ENCODE assay signal across 28 cellular contexts in the genomic region with DNA sequence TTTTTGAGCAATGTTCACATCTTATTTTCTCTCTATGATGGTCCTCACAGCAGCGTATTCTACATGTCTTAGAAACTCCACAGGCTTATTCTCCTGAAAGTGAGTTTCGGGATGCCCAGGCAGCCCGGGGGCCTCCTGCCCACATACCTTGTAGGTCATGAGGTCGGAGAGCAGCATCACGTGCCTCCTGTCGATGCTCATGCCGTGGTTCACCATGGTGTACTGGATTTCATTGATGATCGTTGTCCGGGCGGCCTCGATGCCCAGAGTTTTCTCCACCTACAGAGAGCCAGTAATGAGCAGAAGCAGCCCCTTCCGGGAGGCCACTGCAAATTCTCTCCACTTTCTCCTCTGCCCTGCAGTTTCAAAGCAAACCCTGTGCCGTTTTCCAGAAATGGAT.
"Had no signal": no experiment of that assay in that cellular context is flagged by ENCODE, and none has a peak within 500 bp of the region (broad histone marks: within the 10 kb centered on the region; RNA-seq: fewer than 3 reads in every experiment).

No MANE protein-coding gene starts in this region.

- H3K4me1 Mint-ChIP-seq: natural killer cell; nephron; stimulated activated effector memory CD8-positive, alpha-beta T cell treated with anti-CD3 and anti-CD28 coated beads, Interleukin-12 subunit alpha, Interleukin-12 subunit beta, amount 100 ng/mL, for 72 hours; stimulated activated naive B cell treated with anti-CD40 and anti-IgM and Interleukin-4, amounts not matched to agents 10 μg/mL and 1 μg/mL and 100 μg/mL, for 72 hours had no signal

- ATAC-seq: natural killer cell; psoas muscle; right cardiac atrium; right lobe of liver; stimulated activated effector memory CD8-positive, alpha-beta T cell treated with anti-CD3 and anti-CD28 coated beads, Interleukin-12 subunit alpha, Interleukin-12 subunit beta, amount 100 ng/mL, for 72 hours; stimulated activated naive B cell treated with anti-CD40 and anti-IgM and Interleukin-4, amounts not matched to agents 10 μg/mL and 1 μg/mL and 100 μg/mL, for 72 hours had no signal

- H2AFZ ChIP-seq: neural progenitor cell, parathyroid adenoma had no signal

- H3K27me3 Mint-ChIP-seq: progenitor cell of endocrine pancreas; stimulated activated naive B cell treated with anti-CD40 and anti-IgM and Interleukin-4, amounts not matched to agents 10 μg/mL and 1 μg/mL and 100 μg/mL, for 72 hours; stimulated activated naive CD8-positive, alpha-beta T cell treated with anti-CD3 and anti-CD28 coated beads, Interleukin-15, Interleukin-2, amounts not matched to agents 100 ng/mL and 50 ng/mL, for 24 hours had no signal

- H3K4me3 Mint-ChIP-seq: natural killer cell; nephron; neural progenitor cell; stimulated activated effector memory CD8-positive, alpha-beta T cell treated with anti-CD3 and anti-CD28 coated beads, Interleukin-12 subunit alpha, Interleukin-12 subunit beta, amount 100 ng/mL, for 72 hours; stimulated activated naive B cell treated with anti-CD40 and anti-IgM and Interleukin-4, amounts not matched to agents 10 μg/mL and 1 μg/mL and 100 μg/mL, for 72 hours; stimulated activated naive CD8-positive, alpha-beta T cell treated with anti-CD3 and anti-CD28 coated beads, Interleukin-15, Interleukin-2, amounts not matched to agents 100 ng/mL and 50 ng/mL, for 24 hours had no signal

- H3K27me3 ChIP-seq: neural progenitor cell, ovary, right lobe of liver, stomach, thyroid gland, tibial nerve, upper lobe of left lung, vagina had no signal

- H3K4me3 ChIP-seq: neural progenitor cell, ovary, psoas muscle, right lobe of liver, skin epidermis, smooth muscle cell, stomach, thoracic aorta, thyroid gland, tibial nerve, upper lobe of left lung, vagina had no signal

- H3K9me3 Mint-ChIP-seq: natural killer cell; nephron; neural progenitor cell; stimulated activated effector memory CD8-positive, alpha-beta T cell treated with anti-CD3 and anti-CD28 coated beads, Interleukin-12 subunit alpha, Interleukin-12 subunit beta, amount 100 ng/mL, for 72 hours; stimulated activated naive B cell treated with anti-CD40 and anti-IgM and Interleukin-4, amounts not matched to agents 10 μg/mL and 1 μg/mL and 100 μg/mL, for 72 hours; stimulated activated naive CD8-positive, alpha-beta T cell treated with anti-CD3 and anti-CD28 coated beads, Interleukin-15, Interleukin-2, amounts not matched to agents 100 ng/mL and 50 ng/mL, for 24 hours had no signal

- H3K79me2 ChIP-seq: parathyroid adenoma had no signal

- H3K4me1 ChIP-seq: neural progenitor cell, parathyroid adenoma, right lobe of liver, stomach, thyroid gland, tibial nerve, vagina had no signal

- H3K27ac Mint-ChIP-seq: natural killer cell; nephron; neural progenitor cell; progenitor cell of endocrine pancreas; stimulated activated effector memory CD8-positive, alpha-beta T cell treated with anti-CD3 and anti-CD28 coated beads, Interleukin-12 subunit alpha, Interleukin-12 subunit beta, amount 100 ng/mL, for 72 hours; stimulated activated naive B cell treated with anti-CD40 and anti-IgM and Interleukin-4, amounts not matched to agents 10 μg/mL and 1 μg/mL and 100 μg/mL, for 72 hours; stimulated activated naive CD8-positive, alpha-beta T cell treated with anti-CD3 and anti-CD28 coated beads, Interleukin-15, Interleukin-2, amounts not matched to agents 100 ng/mL and 50 ng/mL, for 24 hours had no signal

- H3K27ac ChIP-seq: neural progenitor cell, ovary, parathyroid adenoma, right lobe of liver, skin epidermis, stomach, thoracic aorta, thyroid gland, tibial nerve, upper lobe of left lung, vagina had no signal

- H3K9me3 ChIP-seq: ovary, psoas muscle, right lobe of liver, stomach, thoracic aorta, thyroid gland, tibial nerve, upper lobe of left lung, vagina had no signal

- DNase-seq: natural killer cell; occipital lobe; ovary; posterior cingulate gyrus; psoas muscle; right cardiac atrium; right lobe of liver; stimulated activated CD4-positive, alpha-beta T cell treated with anti-CD3 and anti-CD28 coated beads, Interleukin-15, amount 100 ng/mL, for 24 hours; stimulated activated CD4-positive, alpha-beta T cell treated with anti-CD3 and anti-CD28 coated beads, Interleukin-2, amount 100 ng/mL, for 24 hours; stimulated activated CD4-positive, alpha-beta T cell treated with anti-CD3 and anti-CD28 coated beads, Interleukin-2, amount 100 ng/mL, for 48 hours; stimulated activated CD4-positive, alpha-beta T cell treated with anti-CD3 and anti-CD28 coated beads, Interleukin-4, amount 100 ng/mL, for 24 hours; stimulated activated naive B cell treated with anti-CD40 and anti-IgM and Interleukin-4, amounts not matched to agents 10 μg/mL and 1 μg/mL and 100 μg/mL, for 72 hours; stimulated activated naive CD4-positive, alpha-beta T cell treated with Interleukin-2 at 50 U/mL for 16 hours; stomach; thyroid gland; trophoblast cell; upper lobe of left lung had no signal

- H3K36me3 ChIP-seq: neural progenitor cell, ovary had no signal

- H3K4me2 ChIP-seq: neural progenitor cell, smooth muscle cell had no signal
